ENCODE assay signal across 25 cellular contexts in genomic region chr12:29807125-29807524, GRCh38. TPM values are rescaled to one million over a fixed set of nuclear protein-coding genes. Genes with fewer than 3 reads are reported as not detected.
DNase-seq lines count a peak whose midpoint lies in the region; ATAC-seq and TF ChIP-seq lines count a peak whose summit lies in the region.
"Had no signal": no experiment of that assay in that cellular context is flagged by ENCODE, and none has a peak within 500 bp of the region (broad histone marks: within the 10 kb centered on the region; RNA-seq: fewer than 3 reads in every experiment).

No MANE protein-coding gene starts in this region.

- no peaks in the 10 kb centered on the region for H3K9me3 ChIP-seq in tibial artery
- no peaks in the 10 kb centered on the region for H3K9me3 ChIP-seq in smooth muscle cell (replicated peaks; ENCODE audit: low read depth)
- H3K9me3 ChIP-seq: prostate gland had no signal

- H4K20me1 ChIP-seq in smooth muscle cell (ENCODE audit: low read depth), result no peaks in the 10 kb centered on the region

- CTCF ChIA-PET in activated CD8-positive, alpha-beta T cell treated with anti-CD3 and anti-CD28 coated beads, Interleukin-2, amount 10 ng/mL, durations not matched to agents 7 days and 5 days (lab: Charles Lee), result no interaction called here
- CTCF ChIA-PET in RWPE1 (lab: Yijun Ruan, JAX), result no interaction called here

- no peaks in the 10 kb centered on the region for H3K4me1 Mint-ChIP-seq in activated CD8-positive, alpha-beta T cell treated with anti-CD3 and anti-CD28 coated beads, Interleukin-2, amount 10 ng/mL, durations not matched to agents 7 days and 5 days (ENCODE audit: low read depth)
- H3K4me1 Mint-ChIP-seq: activated CD4-positive, alpha-beta memory T cell treated with anti-CD3 and anti-CD28 coated beads, Interleukin-2, amount 10 ng/mL, durations not matched to agents 7 days and 5 days; activated naive CD8-positive, alpha-beta T cell treated with anti-CD3 and anti-CD28 coated beads, Interleukin-2, amount 10 ng/mL, durations not matched to agents 7 days and 5 days; CD4-positive, alpha-beta memory T cell had no signal

- H3K27ac Mint-ChIP-seq in activated CD8-positive, alpha-beta T cell treated with anti-CD3 and anti-CD28 coated beads, Interleukin-2, amount 10 ng/mL, durations not matched to agents 7 days and 5 days, result no peak overlapping the region
- H3K27ac Mint-ChIP-seq: activated CD4-positive, alpha-beta memory T cell treated with anti-CD3 and anti-CD28 coated beads, Interleukin-2, amount 10 ng/mL, durations not matched to agents 7 days and 5 days; activated naive CD8-positive, alpha-beta T cell treated with anti-CD3 and anti-CD28 coated beads, Interleukin-2, amount 10 ng/mL, durations not matched to agents 7 days and 5 days; CD4-positive, alpha-beta memory T cell; type B pancreatic cell had no signal

- no peak overlapping the region for H3K9ac ChIP-seq in smooth muscle cell (ENCODE audit: low read depth)

- intact Hi-C loops in tibial artery (cut with DNase I; ENCODE audit: low total_unique reads), result no loop called here

- H3K36me3 ChIP-seq in tibial artery (no peaks in the 10 kb centered on the region), smooth muscle cell (ENCODE audit: low read depth) (no peaks in the 10 kb centered on the region)
- H3K36me3 ChIP-seq: prostate gland had no signal

- H3K4me3 ChIP-seq in fibroblast of villous mesenchyme (ENCODE audit: low read depth, low read length), result no peak overlapping the region
- no peak overlapping the region for H3K4me3 ChIP-seq in tibial artery
- H3K4me3 ChIP-seq in smooth muscle cell, result no peak overlapping the region
- H3K4me3 ChIP-seq: prostate gland had no signal

- H3K4me1 ChIP-seq in tibial artery (no peaks in the 10 kb centered on the region), smooth muscle cell (ENCODE audit: low read depth) (no peaks in the 10 kb centered on the region)
- H3K4me1 ChIP-seq: prostate gland had no signal

- no peak overlapping the region for H3K4me2 ChIP-seq in smooth muscle cell

- peak; percentile 10 for DNase-seq in Caki2 (ENCODE audit: low read depth)
- peak; percentile 85 for DNase-seq in LHCN-M2 (ENCODE audit: low read depth)
- peak; percentile 49 for DNase-seq in amniotic epithelial cell (ENCODE audit: low read depth)
- DNase-seq in fibroblast of villous mesenchyme (ENCODE audit: low read depth), result peak; percentile 45
- no peak for DNase-seq in activated CD8-positive, alpha-beta T cell treated with anti-CD3 and anti-CD28 coated beads, Interleukin-2, amount 10 ng/mL, durations not matched to agents 7 days and 5 days
- no peak for DNase-seq in tibial artery
- DNase-seq in RWPE1 (ENCODE audit: low spot score), result no peak
- DNase-seq in smooth muscle cell (lab: John Stamatoyannopoulos, UW; ENCODE audit: unreplicated experiment), result no peak
- DNase-seq: 8988T; activated CD4-positive, alpha-beta memory T cell treated with anti-CD3 and anti-CD28 coated beads, Interleukin-2, amount 10 ng/mL, durations not matched to agents 7 days and 5 days; activated CD4-positive, CD25-positive, alpha-beta regulatory T cell treated with anti-CD3 and anti-CD28 coated beads, Interleukin-2, amount 50 U/mL, for 72 hours; activated naive CD8-positive, alpha-beta T cell treated with anti-CD3 and anti-CD28 coated beads, Interleukin-2, amount 10 ng/mL, durations not matched to agents 7 days and 5 days; CD4-positive, alpha-beta memory T cell; DMS153; effector CD4-positive, alpha-beta T cell; Kasumi-1; kidney glomerular epithelial cell; NCI-H1105 treated with DMSO at 0.1 percent for 48 hours; NCI-H2029 treated with DMSO at 0.1 percent for 48 hours; NCI-H345; NCI-H748 treated with DMSO at 0.1 percent for 48 hours; SHP77 treated with DMSO at 0.1 percent for 48 hours had no signal

- H3K36me3 Mint-ChIP-seq in activated CD8-positive, alpha-beta T cell treated with anti-CD3 and anti-CD28 coated beads, Interleukin-2, amount 10 ng/mL, durations not matched to agents 7 days and 5 days (ENCODE audit: low read depth), result no peaks in the 10 kb centered on the region
- H3K36me3 Mint-ChIP-seq: activated naive CD8-positive, alpha-beta T cell treated with anti-CD3 and anti-CD28 coated beads, Interleukin-2, amount 10 ng/mL, durations not matched to agents 7 days and 5 days; CD4-positive, alpha-beta memory T cell; type B pancreatic cell had no signal

- H3K27me3 ChIP-seq in tibial artery (no peaks in the 10 kb centered on the region), smooth muscle cell (ENCODE audit: low read depth) (no peaks in the 10 kb centered on the region)

- H3K27me3 Mint-ChIP-seq in activated CD8-positive, alpha-beta T cell treated with anti-CD3 and anti-CD28 coated beads, Interleukin-2, amount 10 ng/mL, durations not matched to agents 7 days and 5 days (ENCODE audit: low read depth), result no peaks in the 10 kb centered on the region
- H3K27me3 Mint-ChIP-seq: activated CD4-positive, alpha-beta memory T cell treated with anti-CD3 and anti-CD28 coated beads, Interleukin-2, amount 10 ng/mL, durations not matched to agents 7 days and 5 days; activated naive CD8-positive, alpha-beta T cell treated with anti-CD3 and anti-CD28 coated beads, Interleukin-2, amount 10 ng/mL, durations not matched to agents 7 days and 5 days; CD4-positive, alpha-beta memory T cell; type B pancreatic cell had no signal

- ATAC-seq in activated CD8-positive, alpha-beta T cell treated with anti-CD3 and anti-CD28 coated beads, Interleukin-2, amount 10 ng/mL, durations not matched to agents 7 days and 5 days, result no peak

- POLR2A ChIA-PET in activated CD8-positive, alpha-beta T cell treated with anti-CD3 and anti-CD28 coated beads, Interleukin-2, amount 10 ng/mL, durations not matched to agents 7 days and 5 days (lab: Charles Lee), result no interaction called here
- POLR2A ChIA-PET in RWPE1 (lab: Yijun Ruan, JAX; ENCODE audit: low non-redundant PET), result no interaction called here

- H3K27ac ChIP-seq in tibial artery, result no peak overlapping the region
- no peak overlapping the region for H3K27ac ChIP-seq in RWPE1
- H3K27ac ChIP-seq in smooth muscle cell (ENCODE audit: low read depth), result no peak overlapping the region
- H3K27ac ChIP-seq: prostate gland had no signal

- H3K4me3 Mint-ChIP-seq in activated CD8-positive, alpha-beta T cell treated with anti-CD3 and anti-CD28 coated beads, Interleukin-2, amount 10 ng/mL, durations not matched to agents 7 days and 5 days, result no peak overlapping the region
- H3K4me3 Mint-ChIP-seq: activated CD4-positive, alpha-beta memory T cell treated with anti-CD3 and anti-CD28 coated beads, Interleukin-2, amount 10 ng/mL, durations not matched to agents 7 days and 5 days; activated naive CD8-positive, alpha-beta T cell treated with anti-CD3 and anti-CD28 coated beads, Interleukin-2, amount 10 ng/mL, durations not matched to agents 7 days and 5 days; CD4-positive, alpha-beta memory T cell; type B pancreatic cell had no signal

- H3K79me2 ChIP-seq in smooth muscle cell (ENCODE audit: low read depth), result no peaks in the 10 kb centered on the region

- H2AFZ ChIP-seq in smooth muscle cell (ENCODE audit: low read depth), result no peak overlapping the region

- in situ Hi-C loops in Caki2 (cut with HindIII; ENCODE audit: low pct_unique_long_range_greater_than_20kb, low sequenced_read_pairs), result no loop called here

- no peaks in the 10 kb centered on the region for H3F3A ChIP-seq in smooth muscle cell (ENCODE audit: low read depth)

- TF ChIP-seq CTCF in fibroblast of villous mesenchyme (IDR thresholded peaks at IDR 0.05; ENCODE audit: insufficient read depth, low read depth, low read length) (no peak), tibial artery (IDR thresholded peaks at IDR 0.05) (no peak), RWPE1 (conservative IDR thresholded peaks at IDR 0.05; ENCODE audit: low read depth) (no peak), smooth muscle cell (IDR thresholded peaks at IDR 0.05; ENCODE audit: borderline replicate concordance, insufficient read depth, poor library complexity, severe bottlenecking) (no peak)

- no peaks in the 10 kb centered on the region for H3K9me3 Mint-ChIP-seq in activated CD8-positive, alpha-beta T cell treated with anti-CD3 and anti-CD28 coated beads, Interleukin-2, amount 10 ng/mL, durations not matched to agents 7 days and 5 days (ENCODE audit: insufficient read depth)
- H3K9me3 Mint-ChIP-seq: activated CD4-positive, alpha-beta memory T cell treated with anti-CD3 and anti-CD28 coated beads, Interleukin-2, amount 10 ng/mL, durations not matched to agents 7 days and 5 days; type B pancreatic cell had no signal

RNA-seq across cellular contexts. Expression of gene TMTC1, which starts 23.4 kb away (rescaled TPM):
- 3.2 TPM in 2 replicates for total RNA-seq in Caki2 (2014; rRNA removed; shearing (Covaris generic); ENCODE audit: low replicate concordance)
- total RNA-seq in LHCN-M2 (2014; rRNA removed) (111 and 136 TPM in 2 replicates), fibroblast of villous mesenchyme (12.2 and 33.2 TPM in 2 replicates), smooth muscle cell (8.7 and 10.0 TPM in 2 replicates)
- 10.6 TPM for polyA plus RNA-seq in LHCN-M2 (2012)
- total RNA-seq in activated CD8-positive, alpha-beta T cell treated with anti-CD3 and anti-CD28 coated beads, Interleukin-2, amount 10 ng/mL, durations not matched to agents 7 days and 5 days, result not detected
- 3.4 and 3.5 TPM in 2 replicates for polyA plus RNA-seq in smooth muscle cell
- total RNA-seq: activated naive CD8-positive, alpha-beta T cell treated with anti-CD3 and anti-CD28 coated beads, Interleukin-2, amount 10 ng/mL, durations not matched to agents 7 days and 5 days; CD4-positive, alpha-beta memory T cell; OCI-LY7 had no signal
- polyA plus RNA-seq: CD4-positive, alpha-beta memory T cell had no signal

Comparison
In these comparisons a context has a peak if more than half of its experiments do, and no peak if none do; other contexts are left out.
1. DNase-seq: peak in Caki2 (single experiment), LHCN-M2 (single experiment), amniotic epithelial cell (single experiment) and fibroblast of villous mesenchyme (single experiment); none in activated CD8-positive, alpha-beta T cell treated with anti-CD3 and anti-CD28 coated beads, Interleukin-2, amount 10 ng/mL, durations not matched to agents 7 days and 5 days (single experiment), tibial artery (0 of 2), RWPE1 (single experiment) and smooth muscle cell (single experiment).